Comparison of ENCODE assay signal across 13 cellular contexts in genomic region chr11:83047515-83048225, GRCh38. TPM values are rescaled to one million over a fixed set of nuclear protein-coding genes. Genes with fewer than 3 reads are reported as not detected.
DNase-seq lines count a peak whose midpoint lies in the region; ATAC-seq and TF ChIP-seq lines count a peak whose summit lies in the region.
"Had no signal": no experiment of that assay in that cellular context is flagged by ENCODE, and none has a peak within 500 bp of the region (broad histone marks: within the 10 kb centered on the region; RNA-seq: fewer than 3 reads in every experiment).

No MANE protein-coding gene starts in this region.

- ATAC-seq in gastrocnemius medialis (no peak), HG03039 (IDR thresholded peaks at IDR 0.05; ENCODE audit: unreplicated experiment) (no peak)
- ATAC-seq: left lung, pancreas had no signal

- H3K4me1 ChIP-seq in gastrocnemius medialis, result peaks cover 62 to 70% of the 10 kb centered on the region in 2 donors

- no peaks in the 10 kb centered on the region for H3K9me3 ChIP-seq in gastrocnemius medialis
- H3K9me3 ChIP-seq: left lung, pancreas had no signal

- POLR2A ChIA-PET in RWPE1 (lab: Yijun Ruan, JAX; ENCODE audit: low non-redundant PET), result no interaction called here

- H3K4me3 ChIP-seq in cardiac fibroblast (replicated peaks in 1 of 2; ENCODE audit: low read depth in 2 of 2, low read length in 2 of 2) (no peak overlapping the region), gastrocnemius medialis (no peak overlapping the region)
- H3K4me3 ChIP-seq: left lung, pancreas had no signal

- H3K27me3 ChIP-seq in gastrocnemius medialis, result no peaks in the 10 kb centered on the region
- H3K27me3 ChIP-seq: left lung, pancreas had no signal

- no peaks in the 10 kb centered on the region for H3K36me3 ChIP-seq in gastrocnemius medialis
- H3K36me3 ChIP-seq: left lung, pancreas had no signal

- DNase-seq in H4 (ENCODE audit: low spot score) (peak; percentile 30), NCI-H2029 (lab: John Stamatoyannopoulos, UW) (peak; percentile 35), cardiac fibroblast (ENCODE audit: low read depth in 2 of 2) (peak; percentile 7 to 21), gastrocnemius medialis (no peak), OCI-M1 (lab: John Stamatoyannopoulos, UW) (no peak), RWPE1 (ENCODE audit: low spot score) (no peak), KBM-7 (no peak)
- DNase-seq: activated naive CD8-positive, alpha-beta T cell treated with anti-CD3 and anti-CD28 coated beads, Interleukin-2, amount 10 ng/mL, durations not matched to agents 7 days and 5 days; effector CD8-positive, alpha-beta T cell; left lung; pancreas; stimulated activated CD4-positive, alpha-beta T cell treated with anti-CD3 and anti-CD28 coated beads, Interleukin-4, amount 100 ng/mL, for 1 hour had no signal

- in situ Hi-C loops in gastrocnemius medialis (cut with MboI; ENCODE audit: low sequenced_read_pairs in 4 of 4), result no loop called here
- in situ Hi-C loops in KBM-7 (cut with MboI; ENCODE audit: low pct_unique_long_range_greater_than_20kb, low sequenced_read_pairs), result no loop called here

- TF ChIP-seq POLR2A in gastrocnemius medialis (IDR thresholded peaks at IDR 0.05), result no peak

- intact Hi-C loops in gastrocnemius medialis (cut with DNase I; ENCODE audit: low total_unique reads), result no loop called here

- CTCF ChIA-PET in RWPE1 (lab: Yijun Ruan, JAX), result interaction anchor here (0.6 kb wide), 2 partner anchors 13 to 445 kb away, joined by 3 to 4 read pairs; no protein-coding TSS in a partner anchor

- TF ChIP-seq CTCF in cardiac fibroblast (IDR thresholded peaks at IDR 0.05; ENCODE audit: low read depth, low read length) (no peak), gastrocnemius medialis (IDR thresholded peaks at IDR 0.05 in 4 of 5, conservative IDR thresholded peaks at IDR 0.05 in 1 of 5) (no peak), RWPE1 (conservative IDR thresholded peaks at IDR 0.05; ENCODE audit: low read depth) (no peak)

- H3K27ac ChIP-seq in gastrocnemius medialis (peak overlapping the region; percentile 48 to 62 (median 54)), RWPE1 (no peak overlapping the region)
- H3K27ac ChIP-seq: pancreas had no signal

RNA-seq across cellular contexts. Expression of gene RAB30, which starts 24.0 kb away (rescaled TPM):
- total RNA-seq in H4 (2014; rRNA removed; shearing (Covaris generic)), result 15.3 and 16.9 TPM in 2 replicates
- 10 to 100 TPM; 29.8 to 57.1 (median 33.9) TPM for total RNA-seq in gastrocnemius medialis

Comparison
In these comparisons a context has a peak if more than half of its experiments do, and no peak if none do; other contexts are left out.
1. DNase-seq: peak in H4 (single experiment), NCI-H2029 (single experiment) and cardiac fibroblast (2 of 2); none in gastrocnemius medialis (0 of 2), OCI-M1 (single experiment), RWPE1 (single experiment) and KBM-7 (single experiment).